In genomic region chr2:137950238-137950637, GRCh38 we compare ENCODE assay signal across 26 cellular contexts. TPM values are rescaled to one million over a fixed set of nuclear protein-coding genes. Genes with fewer than 3 reads are reported as not detected.
"Had no signal": no experiment of that assay in that cellular context is flagged by ENCODE, and none has a peak within 500 bp of the region (broad histone marks: within the 10 kb centered on the region; RNA-seq: fewer than 3 reads in every experiment).

No MANE protein-coding gene starts in this region.

- FAIRE-seq: RCC 7860, TTC549 had no signal

- H3K27me3 Mint-ChIP-seq: activated CD4-positive, alpha-beta memory T cell treated with anti-CD3 and anti-CD28 coated beads, Interleukin-2, amount 10 ng/mL, durations not matched to agents 7 days and 5 days; activated CD4-positive, alpha-beta T cell treated with anti-CD3 and anti-CD28 coated beads, Interleukin-2, amount 10 ng/mL, durations not matched to agents 7 days and 5 days; activated T-helper 17 cell treated with anti-CD3 and anti-CD28 coated beads, Interleukin-2, amount 50 U/mL, for 72 hours; IgD-negative memory B cell had no signal

- DNase-seq: activated CD4-positive, alpha-beta memory T cell treated with anti-CD3 and anti-CD28 coated beads, Interleukin-2, amount 10 ng/mL, durations not matched to agents 7 days and 5 days; activated CD4-positive, alpha-beta T cell treated with anti-CD3 and anti-CD28 coated beads, Interleukin-2, amount 10 ng/mL, durations not matched to agents 7 days and 5 days; activated CD4-positive, CD25-positive, alpha-beta regulatory T cell; activated gamma-delta T cell; activated naive CD4-positive, alpha-beta T cell treated with anti-CD3 and anti-CD28 coated beads for 36 hours; activated T-cell treated with anti-CD3 and anti-CD28 coated beads for 4 hours; activated T-cell treated with anti-CD3 and anti-CD28 coated beads, Interleukin-2, amount 50 U/mL, for 48 hours; amygdala; caudate nucleus; MM.1S; NCI-H1105; NCI-H1436; NCI-H1694 treated with DMSO at 0.1 percent for 48 hours; NCI-H2029 treated with DMSO at 0.1 percent for 48 hours; NCI-H510A treated with DMSO at 0.1 percent for 48 hours; NCI-H69; PC-3; SHP77 treated with DMSO at 0.1 percent for 48 hours had no signal

- H3K4me3 Mint-ChIP-seq: activated CD4-positive, alpha-beta memory T cell treated with anti-CD3 and anti-CD28 coated beads, Interleukin-2, amount 10 ng/mL, durations not matched to agents 7 days and 5 days; activated CD4-positive, alpha-beta T cell treated with anti-CD3 and anti-CD28 coated beads, Interleukin-2, amount 10 ng/mL, durations not matched to agents 7 days and 5 days; activated naive CD4-positive, alpha-beta T cell treated with anti-CD3 and anti-CD28 coated beads for 36 hours; activated naive CD8-positive, alpha-beta T cell; activated T-helper 17 cell treated with anti-CD3 and anti-CD28 coated beads, Interleukin-2, amount 50 U/mL, for 72 hours; IgD-negative memory B cell; T-helper 1 cell treated with Interleukin-12 subunit alpha and Interleukin-12 subunit beta and Interleukin-4 antibody, amounts not matched to agents 30 μg/mL and 1 μg/mL, for 36 hours had no signal

- H3K9me3 Mint-ChIP-seq: activated CD4-positive, alpha-beta memory T cell treated with anti-CD3 and anti-CD28 coated beads, Interleukin-2, amount 10 ng/mL, durations not matched to agents 7 days and 5 days; activated CD4-positive, alpha-beta T cell treated with anti-CD3 and anti-CD28 coated beads, Interleukin-2, amount 10 ng/mL, durations not matched to agents 7 days and 5 days; activated naive CD4-positive, alpha-beta T cell treated with anti-CD3 and anti-CD28 coated beads for 36 hours; activated T-helper 17 cell treated with anti-CD3 and anti-CD28 coated beads, Interleukin-2, amount 50 U/mL, for 72 hours; IgD-negative memory B cell; T-helper 1 cell treated with Interleukin-12 subunit alpha and Interleukin-12 subunit beta and Interleukin-4 antibody, amounts not matched to agents 30 μg/mL and 1 μg/mL, for 36 hours had no signal

- H3K4me1 Mint-ChIP-seq: activated CD4-positive, alpha-beta T cell treated with anti-CD3 and anti-CD28 coated beads, Interleukin-2, amount 10 ng/mL, durations not matched to agents 7 days and 5 days had no signal

- H3K27ac ChIP-seq: VCaP had no signal

- H3K36me3 Mint-ChIP-seq: activated naive CD8-positive, alpha-beta T cell; IgD-negative memory B cell had no signal

- H3K27ac Mint-ChIP-seq: activated CD4-positive, alpha-beta memory T cell treated with anti-CD3 and anti-CD28 coated beads, Interleukin-2, amount 10 ng/mL, durations not matched to agents 7 days and 5 days; activated CD4-positive, alpha-beta T cell treated with anti-CD3 and anti-CD28 coated beads, Interleukin-2, amount 10 ng/mL, durations not matched to agents 7 days and 5 days; activated naive CD4-positive, alpha-beta T cell treated with anti-CD3 and anti-CD28 coated beads for 36 hours; activated naive CD8-positive, alpha-beta T cell; activated T-helper 17 cell treated with anti-CD3 and anti-CD28 coated beads, Interleukin-2, amount 50 U/mL, for 72 hours; T-helper 1 cell treated with Interleukin-12 subunit alpha and Interleukin-12 subunit beta and Interleukin-4 antibody, amounts not matched to agents 30 μg/mL and 1 μg/mL, for 36 hours had no signal

RNA-seq across cellular contexts. Expression of gene HNMT, which starts 14.0 kb away (rescaled TPM):
- total RNA-seq: activated CD4-positive, alpha-beta memory T cell treated with anti-CD3 and anti-CD28 coated beads, Interleukin-2, amount 10 ng/mL, durations not matched to agents 7 days and 5 days; activated CD4-positive, alpha-beta T cell treated with anti-CD3 and anti-CD28 coated beads, Interleukin-2, amount 10 ng/mL, durations not matched to agents 7 days and 5 days; activated CD8-positive, alpha-beta memory T cell treated with anti-CD3 and anti-CD28 coated beads for 36 hours; activated naive CD4-positive, alpha-beta T cell treated with anti-CD3 and anti-CD28 coated beads for 36 hours; activated T-helper 17 cell treated with anti-CD3 and anti-CD28 coated beads, Interleukin-2, amount 50 U/mL, for 72 hours had no signal
